In genomic region chr18:24536326-24536725, GRCh38 we compare ENCODE assay signal across 16 cellular contexts.
DNase-seq lines count a peak whose midpoint lies in the region; ATAC-seq and TF ChIP-seq lines count a peak whose summit lies in the region.
"Had no signal": no experiment of that assay in that cellular context is flagged by ENCODE, and none has a peak within 500 bp of the region (broad histone marks: within the 10 kb centered on the region; RNA-seq: fewer than 3 reads in every experiment).

No MANE protein-coding gene starts in this region.

- no TSS peak for BruUV-seq in IMR-90 (replicated peaks; lab: Mats Ljungman, UMichigan)

- H3K27ac ChIP-seq in IMR-90 (ENCODE audit: insufficient read depth, low read length) = no peak overlapping the region
- peak overlapping the region; percentile 18 for H3K27ac ChIP-seq in angular gyrus (ENCODE audit: low read depth, low read length)
- H3K27ac ChIP-seq in temporal lobe (ENCODE audit: low read depth, low read length) = peak overlapping the region; percentile 50
- H3K27ac ChIP-seq in heart left ventricle = no peak overlapping the region
- H3K27ac ChIP-seq: C4-2B had no signal

- no peak overlapping the region for H3K18ac ChIP-seq in IMR-90 (ENCODE audit: low read depth, low read length)

- ATAC-seq in IMR-90 (ENCODE audit: low read depth) = 0 out of 2 replicates have a peak, but pooled peaks have one; percentile 17
- ATAC-seq in HG03432 (IDR thresholded peaks at IDR 0.05; ENCODE audit: unreplicated experiment) = no peak
- no peak for ATAC-seq in heart left ventricle
- no peak for ATAC-seq in GM21723 (IDR thresholded peaks at IDR 0.05; ENCODE audit: unreplicated experiment)

- H3K9ac ChIP-seq in IMR-90 (ENCODE audit: low read depth, low read length) = no peak overlapping the region

- no peak overlapping the region for H2AK9ac ChIP-seq in IMR-90 (replicated peaks; ENCODE audit: low read depth, low read length, poor library complexity)

- H3K4me1 ChIP-seq in IMR-90 (ENCODE audit: control insufficient read depth, insufficient read depth, low read length) = no peaks in the 10 kb centered on the region
- no peaks in the 10 kb centered on the region for H3K4me1 ChIP-seq in heart left ventricle

- in situ Hi-C loops in IMR-90 (cut with MboI; ENCODE audit: low sequenced_read_pairs) = no loop called here

- no peak overlapping the region for H2BK20ac ChIP-seq in IMR-90 (ENCODE audit: low read depth, low read length)

- H3K4ac ChIP-seq in IMR-90 (ENCODE audit: low read depth, low read length) = no peak overlapping the region

- intact Hi-C loops in IMR-90 (cut with micrococcal nuclease) (no loop called here), heart left ventricle (cut with DNase I) (no loop called here)

- CTCF ChIA-PET in IMR-90 (lab: Yijun Ruan, JAX) = no interaction called here

- no peak overlapping the region for H2BK120ac ChIP-seq in IMR-90 (ENCODE audit: low read depth, low read length)

- no peak overlapping the region for H2BK15ac ChIP-seq in IMR-90 (ENCODE audit: low read depth, low read length)

- no peak overlapping the region for H2BK5ac ChIP-seq in IMR-90 (ENCODE audit: low read depth, low read length, poor library complexity, severe bottlenecking)

- H3K36me3 ChIP-seq in IMR-90 (ENCODE audit: control insufficient read depth, insufficient read depth, low read length) = no peaks in the 10 kb centered on the region
- H3K36me3 ChIP-seq in heart left ventricle = no peaks in the 10 kb centered on the region

- TF ChIP-seq POLR2A in IMR-90 (IDR thresholded peaks at IDR 0.05; ENCODE audit: low read depth, low read length) (no peak), heart left ventricle (IDR thresholded peaks at IDR 0.05) (no peak)

- no peak overlapping the region for H4K91ac ChIP-seq in IMR-90 (ENCODE audit: insufficient read depth, low read depth, low read length)

- 82% methylated on average over 2 of the region's 4 CpGs; no CpG with 5 or more reads in 1 of the 2 experiments for WGBS in IMR-90 (ENCODE audit: extremely low coverage in 2 of 2, insufficient read length in 1 of 2), 2 experiments
- 50 to 57% (median 54%) methylated on average over 4 of the region's 4 CpGs for WGBS in heart left ventricle, 4 donors

- no peaks in the 10 kb centered on the region for H3K79me1 ChIP-seq in IMR-90 (ENCODE audit: low read depth in 1 of 2, low read length in 2 of 2)

- H4K20me1 ChIP-seq in IMR-90 (ENCODE audit: insufficient read depth, low read length) = no peaks in the 10 kb centered on the region

- H3K4me3 ChIP-seq in IMR-90 (ENCODE audit: insufficient read depth, low read depth, low read length) (no peak overlapping the region), heart left ventricle (no peak overlapping the region)

- H4K5ac ChIP-seq in IMR-90 (ENCODE audit: low read depth, low read length) = no peak overlapping the region

- no peak overlapping the region for H2AK5ac ChIP-seq in IMR-90 (ENCODE audit: low read depth, low read length)

- H4K8ac ChIP-seq in IMR-90 (ENCODE audit: low read depth in 2 of 2, low read length in 2 of 2) = no peak overlapping the region

- POLR2A ChIA-PET in IMR-90 (lab: Charles Lee; ENCODE audit: unreplicated experiment) = no interaction called here

- no peak overlapping the region for H3K14ac ChIP-seq in IMR-90 (replicated peaks; ENCODE audit: low read depth, low read length)

- no peaks in the 10 kb centered on the region for H3K9me3 ChIP-seq in IMR-90 (ENCODE audit: control insufficient read depth, insufficient read depth, low read length)
- H3K9me3 ChIP-seq in heart left ventricle = no peaks in the 10 kb centered on the region

- dilution Hi-C loops in IMR-90 (cut with HindIII; ENCODE audit: low sequenced_read_pairs, unreplicated experiment) = no loop called here

- no peak overlapping the region for H3K4me2 ChIP-seq in IMR-90 (ENCODE audit: low read depth, low read length)

- H3K56ac ChIP-seq in IMR-90 (ENCODE audit: extremely low read depth, insufficient read depth, low read length) = no peak overlapping the region

- DNase-seq in IMR-90 = no peak
- DNase-seq in kidney glomerular epithelial cell (lab: John Stamatoyannopoulos, UW) = peak; percentile 7
- no peak for DNase-seq in heart left ventricle
- DNase-seq: AML-193, DMS79, H7, HFFc6, Kasumi-1, NCI-H1930, NCI-H226, NCI-H524 had no signal

- TF ChIP-seq RAD21 in IMR-90 (IDR thresholded peaks at IDR 0.05; ENCODE audit: low read length) = no peak

- H2AFZ ChIP-seq in IMR-90 (replicated peaks; ENCODE audit: low read length, poor library complexity) = no peak overlapping the region

- H3K9me1 ChIP-seq in IMR-90 (ENCODE audit: insufficient read depth, low read length) = no peaks in the 10 kb centered on the region

- H3K27me3 ChIP-seq in IMR-90 (ENCODE audit: control insufficient read depth, insufficient read depth, low read length) = peaks cover 26% of the 10 kb centered on the region
- H3K27me3 ChIP-seq in heart left ventricle = peaks cover 0 to 11% (median 0%) of the 10 kb centered on the region in 9 donors

- TF ChIP-seq CTCF in IMR-90 (conservative IDR thresholded peaks at IDR 0.05; ENCODE audit: low read depth, low read length) = no peak
- no peak for TF ChIP-seq CTCF in heart left ventricle (IDR thresholded peaks at IDR 0.05)

- H3K23ac ChIP-seq in IMR-90 (ENCODE audit: low read depth, low read length) = no peak overlapping the region

TF ChIP-seq in IMR-90, 13 proteins besides CTCF, POLR2A, EP300 and RAD21:
- TF ChIP-seq ELK1 (IDR thresholded peaks at IDR 0.05; ENCODE audit: borderline replicate concordance, low read depth, low read length) (no peak), MAZ (IDR thresholded peaks at IDR 0.05; ENCODE audit: borderline replicate concordance, low read depth, low read length) (no peak), CHD1 (IDR thresholded peaks at IDR 0.05; ENCODE audit: low read depth, low read length) (no peak), MAFK (IDR thresholded peaks at IDR 0.05; ENCODE audit: low read depth, low read length) (no peak), BHLHE40 (IDR thresholded peaks at IDR 0.05; ENCODE audit: low read depth, low read length) (no peak), NFE2L2 (IDR thresholded peaks at IDR 0.05; ENCODE audit: low read depth, low read length) (no peak), RFX5 (IDR thresholded peaks at IDR 0.05; ENCODE audit: low read depth, low read length) (no peak), RCOR1 (IDR thresholded peaks at IDR 0.05; ENCODE audit: insufficient replicate concordance, low read length) (no peak), MXI1 (IDR thresholded peaks at IDR 0.05; ENCODE audit: borderline replicate concordance, low read depth, low read length) (no peak), CEBPB (IDR thresholded peaks at IDR 0.05; ENCODE audit: low read depth, low read length) (no peak), USF2 (IDR thresholded peaks at IDR 0.05; ENCODE audit: low read depth, low read length) (no peak), FOS (IDR thresholded peaks at IDR 0.05; ENCODE audit: low read depth, low read length) (no peak), SMC3 (IDR thresholded peaks at IDR 0.05; ENCODE audit: low read depth, low read length) (no peak)

Comparison
In these comparisons a context has a peak if more than half of its experiments do, and no peak if none do; other contexts are left out.
1. H3K27ac ChIP-seq: peak in angular gyrus (single experiment) and temporal lobe (single experiment); none in IMR-90 (single experiment) and heart left ventricle (0 of 12).